ENCODE assay signal across 31 cellular contexts in genomic region chr2:173232956-173233744, GRCh38.
DNase-seq lines count a peak whose midpoint lies in the region; ATAC-seq, FAIRE-seq and TF ChIP-seq lines count a peak whose summit lies in the region.
"Had no signal": no experiment of that assay in that cellular context is flagged by ENCODE, and none has a peak within 500 bp of the region (broad histone marks: within the 10 kb centered on the region; RNA-seq: fewer than 3 reads in every experiment).

No MANE protein-coding gene starts in this region.

- TF ChIP-seq POLR2A in ovary (IDR thresholded peaks at IDR 0.05): no peak

- TF ChIP-seq CTCF in astrocyte (IDR thresholded peaks at IDR 0.05; ENCODE audit: insufficient read depth, low read depth, low read length): no peak
- TF ChIP-seq CTCF in foreskin fibroblast (IDR thresholded peaks at IDR 0.05; ENCODE audit: low read depth, low read length): no peak
- no peak for TF ChIP-seq CTCF in natural killer cell (IDR thresholded peaks at IDR 0.05)
- no peak for TF ChIP-seq CTCF in ovary (IDR thresholded peaks at IDR 0.05)

- no peak overlapping the region for H3K4me3 ChIP-seq in astrocyte (ENCODE audit: insufficient read depth, low read depth, low read length)
- H3K4me3 ChIP-seq in foreskin fibroblast (ENCODE audit: low read depth in 1 of 2, low read length in 2 of 2): no peak overlapping the region
- no peak overlapping the region for H3K4me3 ChIP-seq in ovary
- H3K4me3 ChIP-seq: right lobe of liver, SJCRH30 had no signal

- TF ChIP-seq EP300 in ovary (IDR thresholded peaks at IDR 0.05): no peak

- FAIRE-seq in astrocyte (lab: Jason Lieb, UNC): no peak
- FAIRE-seq: A204.1, colon, G401.6, GM18507, keratinocyte, RCC 7860 had no signal

- no peak overlapping the region for H3K4me3 Mint-ChIP-seq in stimulated activated naive CD8-positive, alpha-beta T cell treated with anti-CD3 and anti-CD28 coated beads, Interleukin-15, amount 100 ng/mL, for 72 hours
- H3K4me3 Mint-ChIP-seq in astrocyte (ENCODE audit: unreplicated experiment) (no peak overlapping the region), natural killer cell (no peak overlapping the region)
- no peak overlapping the region for H3K4me3 Mint-ChIP-seq in activated CD8-positive, alpha-beta T cell treated with anti-CD3 and anti-CD28 coated beads, Interleukin-2, amount 10 ng/mL, durations not matched to agents 7 days and 5 days
- H3K4me3 Mint-ChIP-seq: activated naive CD8-positive, alpha-beta T cell; B cell; brain; nephron; T-cell; type B pancreatic cell had no signal

- H3K36me3 Mint-ChIP-seq in astrocyte (ENCODE audit: low read depth, unreplicated experiment) (peaks cover 24% of the 10 kb centered on the region), natural killer cell (no peaks in the 10 kb centered on the region)
- peaks cover 8% of the 10 kb centered on the region for H3K36me3 Mint-ChIP-seq in activated CD8-positive, alpha-beta T cell treated with anti-CD3 and anti-CD28 coated beads, Interleukin-2, amount 10 ng/mL, durations not matched to agents 7 days and 5 days (ENCODE audit: low read depth)
- H3K36me3 Mint-ChIP-seq: activated naive CD8-positive, alpha-beta T cell; T-cell had no signal

- H3K9me3 ChIP-seq in astrocyte (ENCODE audit: insufficient read depth, low read depth, low read length): no peaks in the 10 kb centered on the region
- H3K9me3 ChIP-seq in ovary: no peaks in the 10 kb centered on the region
- H3K9me3 ChIP-seq: right lobe of liver, SJCRH30 had no signal

- H3K27ac Mint-ChIP-seq in stimulated activated naive CD8-positive, alpha-beta T cell treated with anti-CD3 and anti-CD28 coated beads, Interleukin-15, amount 100 ng/mL, for 72 hours: no peak overlapping the region
- H3K27ac Mint-ChIP-seq in astrocyte (ENCODE audit: unreplicated experiment) (peak overlapping the region; percentile 20), natural killer cell (no peak overlapping the region)
- H3K27ac Mint-ChIP-seq in activated CD8-positive, alpha-beta T cell treated with anti-CD3 and anti-CD28 coated beads, Interleukin-2, amount 10 ng/mL, durations not matched to agents 7 days and 5 days: no peak overlapping the region
- H3K27ac Mint-ChIP-seq: activated naive CD8-positive, alpha-beta T cell; B cell; brain; nephron; T-cell; type B pancreatic cell had no signal

- no peaks in the 10 kb centered on the region for H4K20me1 ChIP-seq in astrocyte (ENCODE audit: insufficient read depth, low read length)

- ATAC-seq in stimulated activated naive CD8-positive, alpha-beta T cell treated with anti-CD3 and anti-CD28 coated beads, Interleukin-15, amount 100 ng/mL, for 72 hours: peak; percentile 48
- ATAC-seq in stimulated activated naive CD8-positive, alpha-beta T cell treated with anti-CD3 and anti-CD28 coated beads, Interleukin-15, Interleukin-2, amounts not matched to agents 100 U/mL and 50 U/mL, for 24 hours: no peak
- no peak for ATAC-seq in activated CD8-positive, alpha-beta T cell treated with anti-CD3 and anti-CD28 coated beads, Interleukin-2, amount 10 ng/mL, durations not matched to agents 7 days and 5 days
- no peak for ATAC-seq in natural killer cell
- ATAC-seq: right lobe of liver, T-cell had no signal

- H3K9me3 Mint-ChIP-seq in stimulated activated naive CD8-positive, alpha-beta T cell treated with anti-CD3 and anti-CD28 coated beads, Interleukin-15, amount 100 ng/mL, for 72 hours: no peaks in the 10 kb centered on the region
- H3K9me3 Mint-ChIP-seq in astrocyte (ENCODE audit: unreplicated experiment): peaks cover 2% of the 10 kb centered on the region
- no peaks in the 10 kb centered on the region for H3K9me3 Mint-ChIP-seq in activated CD8-positive, alpha-beta T cell treated with anti-CD3 and anti-CD28 coated beads, Interleukin-2, amount 10 ng/mL, durations not matched to agents 7 days and 5 days (ENCODE audit: insufficient read depth)
- no peaks in the 10 kb centered on the region for H3K9me3 Mint-ChIP-seq in natural killer cell
- H3K9me3 Mint-ChIP-seq: nephron, T-cell, type B pancreatic cell had no signal

- H3K27me3 ChIP-seq in astrocyte (ENCODE audit: insufficient read depth, low read length): no peaks in the 10 kb centered on the region
- H3K27me3 ChIP-seq in ovary: no peaks in the 10 kb centered on the region
- H3K27me3 ChIP-seq: right lobe of liver, SJCRH30 had no signal

- H3K36me3 ChIP-seq in astrocyte (ENCODE audit: insufficient read depth, low read length) (no peaks in the 10 kb centered on the region), ovary (no peaks in the 10 kb centered on the region)

- H3K9ac ChIP-seq in astrocyte (ENCODE audit: low read length): no peak overlapping the region

- DNase-seq in stimulated activated naive CD8-positive, alpha-beta T cell treated with anti-CD3 and anti-CD28 coated beads, Interleukin-15, amount 100 ng/mL, for 72 hours: no peak
- DNase-seq in stimulated activated naive CD8-positive, alpha-beta T cell treated with anti-CD3 and anti-CD28 coated beads, Interleukin-15, Interleukin-2, amounts not matched to agents 100 U/mL and 50 U/mL, for 24 hours: no peak
- DNase-seq in astrocyte (ENCODE audit: low read depth) (peak; percentile 68), foreskin fibroblast (peak; percentile 6 to 17), natural killer cell (no peak), ovary (no peak), activated gamma-delta T cell treated with Interleukin-2 at 50 U/mL for 16 hours (no peak)
- DNase-seq in activated CD8-positive, alpha-beta T cell treated with anti-CD3 and anti-CD28 coated beads, Interleukin-2, amount 10 ng/mL, durations not matched to agents 7 days and 5 days: no peak
- DNase-seq: activated CD4-positive, alpha-beta T cell treated with anti-CD3 and anti-CD28 coated beads for 48 hours; DMS153; effector CD8-positive, alpha-beta T cell; erythroblast; H7; Karpas-422; NCI-H1048; NCI-H1694 treated with DMSO at 0.1 percent for 48 hours; NCI-H526 treated with DMSO at 0.1 percent for 48 hours; right lobe of liver; SJCRH30; T-cell had no signal

- peak overlapping the region; percentile 3 for H3K4me2 ChIP-seq in astrocyte (ENCODE audit: low read length)

- H3K4me1 Mint-ChIP-seq in stimulated activated naive CD8-positive, alpha-beta T cell treated with anti-CD3 and anti-CD28 coated beads, Interleukin-15, amount 100 ng/mL, for 72 hours: peaks cover 6% of the 10 kb centered on the region
- H3K4me1 Mint-ChIP-seq in astrocyte (ENCODE audit: low read depth, unreplicated experiment): no peaks in the 10 kb centered on the region
- H3K4me1 Mint-ChIP-seq in activated CD8-positive, alpha-beta T cell treated with anti-CD3 and anti-CD28 coated beads, Interleukin-2, amount 10 ng/mL, durations not matched to agents 7 days and 5 days (ENCODE audit: low read depth): peaks cover 9% of the 10 kb centered on the region
- H3K4me1 Mint-ChIP-seq in natural killer cell: no peaks in the 10 kb centered on the region
- H3K4me1 Mint-ChIP-seq: B cell, T-cell had no signal

- H3K4me1 ChIP-seq in astrocyte (ENCODE audit: insufficient read depth, low read length) (no peaks in the 10 kb centered on the region), ovary (ENCODE audit: insufficient read depth) (no peaks in the 10 kb centered on the region)
- H3K4me1 ChIP-seq: SJCRH30 had no signal

- no peaks in the 10 kb centered on the region for H3K79me2 ChIP-seq in astrocyte (ENCODE audit: insufficient read depth, low read length)

- H2AFZ ChIP-seq in astrocyte (ENCODE audit: low read depth, low read length): no peak overlapping the region

- intact Hi-C loops in natural killer cell (cut with micrococcal nuclease) (no loop called here), ovary (cut with DNase I) (no loop called here)

- H3K27ac ChIP-seq in astrocyte (ENCODE audit: low read depth, low read length): no peak overlapping the region
- H3K27ac ChIP-seq in ovary: no peak overlapping the region
- H3K27ac ChIP-seq: SJCRH30 had no signal

- 93 to 95% (median 94%) methylated on average over 5 of the region's 5 CpGs for WGBS in ovary, 3 donors

- POLR2A ChIA-PET in activated CD8-positive, alpha-beta T cell treated with anti-CD3 and anti-CD28 coated beads, Interleukin-2, amount 10 ng/mL, durations not matched to agents 7 days and 5 days (lab: Charles Lee): no interaction called here

- H3K27me3 Mint-ChIP-seq in stimulated activated naive CD8-positive, alpha-beta T cell treated with anti-CD3 and anti-CD28 coated beads, Interleukin-15, amount 100 ng/mL, for 72 hours: peaks cover 12% of the 10 kb centered on the region
- no peaks in the 10 kb centered on the region for H3K27me3 Mint-ChIP-seq in astrocyte (ENCODE audit: low read depth, unreplicated experiment)
- H3K27me3 Mint-ChIP-seq in activated CD8-positive, alpha-beta T cell treated with anti-CD3 and anti-CD28 coated beads, Interleukin-2, amount 10 ng/mL, durations not matched to agents 7 days and 5 days (ENCODE audit: low read depth): peaks cover 2% of the 10 kb centered on the region
- H3K27me3 Mint-ChIP-seq in natural killer cell (ENCODE audit: low read depth in 2 of 2): peaks cover 0 to 2% of the 10 kb centered on the region in 2 donors
- H3K27me3 Mint-ChIP-seq: activated naive CD8-positive, alpha-beta T cell; B cell; type B pancreatic cell had no signal

- CTCF ChIA-PET in activated CD8-positive, alpha-beta T cell treated with anti-CD3 and anti-CD28 coated beads, Interleukin-2, amount 10 ng/mL, durations not matched to agents 7 days and 5 days (lab: Charles Lee): interaction anchor here (1.7 kb wide), 1 partner anchor 14 kb away, joined by 7 read pairs; no protein-coding TSS in a partner anchor

Comparison
In these comparisons a context has a peak if more than half of its experiments do, and no peak if none do; other contexts are left out.
1. DNase-seq: peak in astrocyte (single experiment) and foreskin fibroblast (2 of 2); none in stimulated activated naive CD8-positive, alpha-beta T cell treated with anti-CD3 and anti-CD28 coated beads, Interleukin-15, amount 100 ng/mL, for 72 hours (0 of 2), stimulated activated naive CD8-positive, alpha-beta T cell treated with anti-CD3 and anti-CD28 coated beads, Interleukin-15, Interleukin-2, amounts not matched to agents 100 U/mL and 50 U/mL, for 24 hours (single experiment), activated CD8-positive, alpha-beta T cell treated with anti-CD3 and anti-CD28 coated beads, Interleukin-2, amount 10 ng/mL, durations not matched to agents 7 days and 5 days (single experiment), natural killer cell (single experiment), ovary (0 of 5) and activated gamma-delta T cell treated with Interleukin-2 at 50 U/mL for 16 hours (single experiment).